13 cellular contexts compared by ENCODE assay signal in genomic region chr6:87481936-87482335, GRCh38.
"Had no signal": no experiment of that assay in that cellular context is flagged by ENCODE, and none has a peak within 500 bp of the region (broad histone marks: within the 10 kb centered on the region; RNA-seq: fewer than 3 reads in every experiment).

No MANE protein-coding gene starts in this region.

- H3K36me3 ChIP-seq: right atrium auricular region had no signal

- H3K4me3 ChIP-seq: ascending aorta, esophagus squamous epithelium, heart left ventricle, mucosa of descending colon, right atrium auricular region, skin epidermis, tibial nerve had no signal

- H3K27me3 ChIP-seq: ascending aorta, esophagus squamous epithelium, heart left ventricle, right atrium auricular region, tibial nerve had no signal

- DNase-seq: activated CD4-positive, alpha-beta T cell treated with anti-CD3 and anti-CD28 coated beads for 36 hours; activated naive CD4-positive, alpha-beta T cell; esophagus squamous epithelium; foreskin melanocyte; heart left ventricle; islet precursor cell; mucosa of descending colon; naive thymus-derived CD8-positive, alpha-beta T cell had no signal

- H3K4me1 ChIP-seq: ascending aorta, esophagus squamous epithelium, right atrium auricular region, tibial nerve had no signal

- H3K27ac ChIP-seq: ascending aorta, esophagus squamous epithelium, right atrium auricular region, skin epidermis, tibial nerve, VCaP had no signal

- H3K9me3 ChIP-seq: ascending aorta, heart left ventricle, right atrium auricular region, tibial nerve had no signal
